In genomic region chr9:136858844-136859757, GRCh38 we compare ENCODE assay signal across 9 cellular contexts. TPM values are rescaled to one million over a fixed set of nuclear protein-coding genes. Genes with fewer than 3 reads are reported as not detected.
DNase-seq lines count a peak whose midpoint lies in the region; ATAC-seq and TF ChIP-seq lines count a peak whose summit lies in the region.
"Had no signal": no experiment of that assay in that cellular context is flagged by ENCODE, and none has a peak within 500 bp of the region (broad histone marks: within the 10 kb centered on the region; RNA-seq: fewer than 3 reads in every experiment).

No MANE protein-coding gene starts in this region.

- ATAC-seq in stimulated activated naive B cell treated with anti-CD40 and anti-IgM and Interleukin-4, amounts not matched to agents 10 μg/mL and 1 μg/mL and 100 μg/mL, for 72 hours (replicated peaks) = no peak
- no peak for ATAC-seq in activated CD8-positive, alpha-beta memory T cell treated with anti-CD3 and anti-CD28 coated beads, Interleukin-2, amount 10 ng/mL, durations not matched to agents 7 days and 5 days
- no peak for ATAC-seq in GM21576 (IDR thresholded peaks at IDR 0.05; ENCODE audit: unreplicated experiment)
- no peak for ATAC-seq in GM21360 (IDR thresholded peaks at IDR 0.05; ENCODE audit: unreplicated experiment)

- CTCF ChIA-PET in HEK293 (lab: Yijun Ruan, JAX) = no interaction called here
- CTCF ChIA-PET in activated CD8-positive, alpha-beta memory T cell treated with anti-CD3 and anti-CD28 coated beads, Interleukin-2, amount 10 ng/mL, durations not matched to agents 7 days and 5 days (lab: Charles Lee) = interaction anchor here (2.0 kb wide), 1 partner anchor 23 kb away, joined by 4 read pairs; no protein-coding TSS in a partner anchor

- no peaks in the 10 kb centered on the region for H3K9me3 Mint-ChIP-seq in stimulated activated naive B cell treated with anti-CD40 and anti-IgM and Interleukin-4, amounts not matched to agents 10 μg/mL and 1 μg/mL and 100 μg/mL, for 72 hours
- no peaks in the 10 kb centered on the region for H3K9me3 Mint-ChIP-seq in activated CD8-positive, alpha-beta memory T cell treated with anti-CD3 and anti-CD28 coated beads, Interleukin-2, amount 10 ng/mL, durations not matched to agents 7 days and 5 days (ENCODE audit: low read depth)

- no peak overlapping the region for H3K27ac ChIP-seq in HEK293 (ENCODE audit: extremely low read depth, low read depth, low read length)
- H3K27ac ChIP-seq in right atrium auricular region = peak overlapping the region; percentile 17 to 67
- H3K27ac ChIP-seq: HL-60 had no signal

- H3K9me3 ChIP-seq in HEK293 (ENCODE audit: control insufficient read depth, insufficient read depth, low read depth, low read length) (no peaks in the 10 kb centered on the region), right atrium auricular region (no peaks in the 10 kb centered on the region)

- H3K27me3 Mint-ChIP-seq in stimulated activated naive B cell treated with anti-CD40 and anti-IgM and Interleukin-4, amounts not matched to agents 10 μg/mL and 1 μg/mL and 100 μg/mL, for 72 hours = no peaks in the 10 kb centered on the region
- no peaks in the 10 kb centered on the region for H3K27me3 Mint-ChIP-seq in activated CD8-positive, alpha-beta memory T cell treated with anti-CD3 and anti-CD28 coated beads, Interleukin-2, amount 10 ng/mL, durations not matched to agents 7 days and 5 days

- H3K4me3 Mint-ChIP-seq in stimulated activated naive B cell treated with anti-CD40 and anti-IgM and Interleukin-4, amounts not matched to agents 10 μg/mL and 1 μg/mL and 100 μg/mL, for 72 hours = no peak overlapping the region
- no peak overlapping the region for H3K4me3 Mint-ChIP-seq in activated CD8-positive, alpha-beta memory T cell treated with anti-CD3 and anti-CD28 coated beads, Interleukin-2, amount 10 ng/mL, durations not matched to agents 7 days and 5 days

- H3K4me3 ChIP-seq in HEK293 (ENCODE audit: low read depth, low read length) (no peak overlapping the region), right atrium auricular region (no peak overlapping the region)

- peak overlapping the region; percentile 21 for H3K27ac Mint-ChIP-seq in stimulated activated naive B cell treated with anti-CD40 and anti-IgM and Interleukin-4, amounts not matched to agents 10 μg/mL and 1 μg/mL and 100 μg/mL, for 72 hours
- H3K27ac Mint-ChIP-seq in activated CD8-positive, alpha-beta memory T cell treated with anti-CD3 and anti-CD28 coated beads, Interleukin-2, amount 10 ng/mL, durations not matched to agents 7 days and 5 days = no peak overlapping the region

- H3K4me1 Mint-ChIP-seq in stimulated activated naive B cell treated with anti-CD40 and anti-IgM and Interleukin-4, amounts not matched to agents 10 μg/mL and 1 μg/mL and 100 μg/mL, for 72 hours = peaks cover 4 to 19% of the 10 kb centered on the region in 2 donors
- peaks cover 6% of the 10 kb centered on the region for H3K4me1 Mint-ChIP-seq in activated CD8-positive, alpha-beta memory T cell treated with anti-CD3 and anti-CD28 coated beads, Interleukin-2, amount 10 ng/mL, durations not matched to agents 7 days and 5 days

- DNase-seq in amygdala (lab: John Stamatoyannopoulos, UW) (peak in 41 of 56 donors; percentile 12 to 85 (median 58)), right atrium auricular region (ENCODE audit: low spot score) (no peak), KG1 (lab: John Stamatoyannopoulos, UW) (no peak)
- DNase-seq in stimulated activated naive B cell treated with anti-CD40 and anti-IgM and Interleukin-4, amounts not matched to agents 10 μg/mL and 1 μg/mL and 100 μg/mL, for 72 hours = no peak
- DNase-seq in activated CD8-positive, alpha-beta memory T cell treated with anti-CD3 and anti-CD28 coated beads, Interleukin-2, amount 10 ng/mL, durations not matched to agents 7 days and 5 days = no peak

- H3K36me3 ChIP-seq in HEK293 (ENCODE audit: control insufficient read depth in 2 of 2, insufficient read depth in 1 of 2, low read length in 2 of 2) (peaks cover 0 to 62% of the 10 kb centered on the region in 2 experiments; a peak in 2 of 3 replicates), right atrium auricular region (peaks cover 35% of the 10 kb centered on the region)

- H3K27me3 ChIP-seq in right atrium auricular region = no peaks in the 10 kb centered on the region

- H3K36me3 Mint-ChIP-seq in stimulated activated naive B cell treated with anti-CD40 and anti-IgM and Interleukin-4, amounts not matched to agents 10 μg/mL and 1 μg/mL and 100 μg/mL, for 72 hours = peaks cover 8 to 11% of the 10 kb centered on the region in 2 donors
- H3K36me3 Mint-ChIP-seq in activated CD8-positive, alpha-beta memory T cell treated with anti-CD3 and anti-CD28 coated beads, Interleukin-2, amount 10 ng/mL, durations not matched to agents 7 days and 5 days = peaks cover 12% of the 10 kb centered on the region

- POLR2A ChIA-PET in HEK293 (lab: Yijun Ruan, JAX) = interaction anchor here (0.5 to 1.7 kb wide), 6 partner anchors 10 to 893 kb away, joined by 3 to 5 read pairs (median 4); partner anchors contain the start of genes AJM1 and TRAF2

- TF ChIP-seq CTCF in HEK293 (tag by site-specific recombination; IDR thresholded peaks at IDR 0.05) (no peak), right atrium auricular region (IDR thresholded peaks at IDR 0.05) (no peak)

- H3K4me1 ChIP-seq in HEK293 (ENCODE audit: control insufficient read depth, insufficient read depth, low read length) (no peaks in the 10 kb centered on the region), right atrium auricular region (peaks cover 0 to 17% of the 10 kb centered on the region in 2 donors)

TF ChIP-seq in HEK293, 187 proteins besides CTCF, POLR2A, EP300 and RAD21 (continues in another document):
- TF ChIP-seq ZFHX2 (tag by site-specific recombination; conservative IDR thresholded peaks at IDR 0.05) = peak; percentile 59
- no peak for TF ChIP-seq ZNF16 (tag by site-specific recombination; IDR thresholded peaks at IDR 0.05; ENCODE audit: low read depth)
- no peak for TF ChIP-seq ZNF677 (tag by site-specific recombination; IDR thresholded peaks at IDR 0.05)
- 0 out of 2 replicates have a peak, but pooled peaks have one; percentile 42 for TF ChIP-seq ZFP69B (tag by site-specific recombination; IDR thresholded peaks at IDR 0.05)
- TF ChIP-seq PATZ1 (tag by site-specific recombination; IDR thresholded peaks at IDR 0.05) = 0 out of 2 replicates have a peak, but pooled peaks have one; percentile 29
- TF ChIP-seq PRDM10 (tag by site-specific recombination; IDR thresholded peaks at IDR 0.05) = 0 out of 2 replicates have a peak, but pooled peaks have one; percentile 30

RNA-seq across cellular contexts. Expression of gene MAMDC4, which starts 7.0 kb away (rescaled TPM):
- total RNA-seq in right atrium auricular region = 1 to 10 TPM; 1.7 to 2.0 TPM
- 10 to 100 TPM; 13.4 to 15.5 TPM for total RNA-seq in activated CD8-positive, alpha-beta memory T cell treated with anti-CD3 and anti-CD28 coated beads, Interleukin-2, amount 10 ng/mL, durations not matched to agents 7 days and 5 days

RNA-seq across cellular contexts. Expression of gene EDF1, which starts 7.0 kb away (rescaled TPM):
- 100 to 1,000 TPM; 329 to 428 TPM for total RNA-seq in right atrium auricular region
- total RNA-seq in activated CD8-positive, alpha-beta memory T cell treated with anti-CD3 and anti-CD28 coated beads, Interleukin-2, amount 10 ng/mL, durations not matched to agents 7 days and 5 days = 100 to 1,000 TPM; 283 to 360 TPM

RNA-seq across cellular contexts. Expression of gene PHPT1, which starts 9.9 kb away (rescaled TPM):
- 100 to 1,000 TPM; 140 to 154 TPM for total RNA-seq in right atrium auricular region
- total RNA-seq in activated CD8-positive, alpha-beta memory T cell treated with anti-CD3 and anti-CD28 coated beads, Interleukin-2, amount 10 ng/mL, durations not matched to agents 7 days and 5 days = 100 to 1,000 TPM in 1 of 2 experiments, 10 to 100 TPM in 1; 96.8 to 116 TPM

RNA-seq across cellular contexts. Expression of gene AJM1, which starts 16.8 kb away (rescaled TPM):
- total RNA-seq in right atrium auricular region = 1 to 10 TPM; 2.7 to 3.0 TPM
- total RNA-seq in activated CD8-positive, alpha-beta memory T cell treated with anti-CD3 and anti-CD28 coated beads, Interleukin-2, amount 10 ng/mL, durations not matched to agents 7 days and 5 days = 1 to 10 TPM; 3.9 to 4.4 TPM

RNA-seq across cellular contexts. Expression of gene TRAF2, which starts 27.2 kb away (rescaled TPM):
- total RNA-seq in right atrium auricular region = 1 to 10 TPM; 1.9 to 4.1 TPM
- total RNA-seq in activated CD8-positive, alpha-beta memory T cell treated with anti-CD3 and anti-CD28 coated beads, Interleukin-2, amount 10 ng/mL, durations not matched to agents 7 days and 5 days = 10 to 100 TPM; 58.4 to 67.6 TPM

Comparison
In these comparisons a context has a peak if more than half of its experiments do, and no peak if none do; other contexts are left out.
1. DNase-seq: peak in amygdala (41 of 56); none in right atrium auricular region (single experiment), stimulated activated naive B cell treated with anti-CD40 and anti-IgM and Interleukin-4, amounts not matched to agents 10 μg/mL and 1 μg/mL and 100 μg/mL, for 72 hours (single experiment), activated CD8-positive, alpha-beta memory T cell treated with anti-CD3 and anti-CD28 coated beads, Interleukin-2, amount 10 ng/mL, durations not matched to agents 7 days and 5 days (single experiment) and KG1 (single experiment).
2. RNA of gene MAMDC4, which starts 7.0 kb away (total RNA-seq): 13.4 to 15.5 TPM in activated CD8-positive, alpha-beta memory T cell treated with anti-CD3 and anti-CD28 coated beads, Interleukin-2, amount 10 ng/mL, durations not matched to agents 7 days and 5 days; 1.7 to 2.0 TPM in right atrium auricular region; every median in the first group is over 4 times any median in the second.